ENCODE assay signal across 19 cellular contexts in genomic region chr2:198968585-198968984, GRCh38.
DNase-seq lines count a peak whose midpoint lies in the region; ATAC-seq and TF ChIP-seq lines count a peak whose summit lies in the region.
"Had no signal": no experiment of that assay in that cellular context is flagged by ENCODE, and none has a peak within 500 bp of the region (broad histone marks: within the 10 kb centered on the region; RNA-seq: fewer than 3 reads in every experiment).

No MANE protein-coding gene starts in this region.

- 38 to 42% methylated on average over 2 to 3 of the region's 3 CpGs for WGBS in transverse colon (ENCODE audit: low coverage in 1 of 2), 2 donors

- TF ChIP-seq EP300 in transverse colon (IDR thresholded peaks at IDR 0.05; ENCODE audit: low read depth), result no peak

- ATAC-seq in left colon (peak; percentile 93), HG02840 (IDR thresholded peaks at IDR 0.05; ENCODE audit: low FRiP score, unreplicated experiment) (no peak), GM21381 (IDR thresholded peaks at IDR 0.05; ENCODE audit: unreplicated experiment) (no peak)
- ATAC-seq: HCT116 had no signal

- DNase-seq in NCI-H69 (lab: John Stamatoyannopoulos, UW) (peak; percentile 8), left colon (peak in 1 of 2 donors; percentile 45), transverse colon (peak; percentile 35), NCI-H2196 treated with DMSO at 0.1 percent for 48 hours (lab: John Stamatoyannopoulos, UW; ENCODE audit: unreplicated experiment) (no peak), NOMO-1 treated with dmso at 0.1 percent for 144 hours (lab: John Stamatoyannopoulos, UW; ENCODE audit: unreplicated experiment) (no peak)
- DNase-seq: ACHN; BE2C; C1 segment of cervical spinal cord; CD4-positive, CD25-positive, alpha-beta regulatory T cell; DMS153; DMS79; GDM1; GOT3; H7; HFFc6 had no signal

- H3K4me1 Mint-ChIP-seq in nephron, result no peaks in the 10 kb centered on the region
- H3K4me1 Mint-ChIP-seq: CD4-positive, CD25-positive, alpha-beta regulatory T cell had no signal

- intact Hi-C loops in left colon (cut with DNase I, micrococcal nuclease), result no loop called here
- intact Hi-C loops in transverse colon (cut with DNase I; ENCODE audit: low total_unique reads), result no loop called here

- H3K9me3 Mint-ChIP-seq in nephron, result no peaks in the 10 kb centered on the region

- no peaks in the 10 kb centered on the region for H3K27me3 ChIP-seq in transverse colon
- H3K27me3 ChIP-seq: BE2C had no signal

- no peaks in the 10 kb centered on the region for H3K9me3 ChIP-seq in transverse colon
- H3K9me3 ChIP-seq: BE2C had no signal

- peak overlapping the region; percentile 55 to 87 (median 71) for H3K27ac Mint-ChIP-seq in nephron
- H3K27ac Mint-ChIP-seq: CD4-positive, CD25-positive, alpha-beta regulatory T cell; HFFc6 had no signal

- no peak for TF ChIP-seq POLR2A in transverse colon (IDR thresholded peaks at IDR 0.05)

- H3K4me1 ChIP-seq in transverse colon, result peaks cover 0 to 20% (median 10%) of the 10 kb centered on the region in 4 donors
- H3K4me1 ChIP-seq: BE2C had no signal

- no peaks in the 10 kb centered on the region for H3K36me3 ChIP-seq in transverse colon
- H3K36me3 ChIP-seq: BE2C had no signal

- no peaks in the 10 kb centered on the region for H3K36me3 Mint-ChIP-seq in nephron (ENCODE audit: low read depth)
- H3K36me3 Mint-ChIP-seq: CD4-positive, CD25-positive, alpha-beta regulatory T cell had no signal

- peak overlapping the region; percentile 7 to 53 (median 40) for H3K27ac ChIP-seq in transverse colon

- H3K4me3 ChIP-seq in transverse colon, result no peak overlapping the region

- H3K27me3 Mint-ChIP-seq in nephron (ENCODE audit: low read depth), result no peaks in the 10 kb centered on the region
- H3K27me3 Mint-ChIP-seq: CD4-positive, CD25-positive, alpha-beta regulatory T cell had no signal

- H3K4me3 Mint-ChIP-seq in nephron, result no peak overlapping the region
- H3K4me3 Mint-ChIP-seq: CD4-positive, CD25-positive, alpha-beta regulatory T cell; HFFc6 had no signal

- no peak for TF ChIP-seq CTCF in nephron (IDR thresholded peaks at IDR 0.05; ENCODE audit: unreplicated experiment in 3 of 3)
- peak in 2 of 5 experiments; percentile 52 to 55 for TF ChIP-seq CTCF in transverse colon (IDR thresholded peaks at IDR 0.05)

- in situ Hi-C loops in transverse colon (cut with MboI; ENCODE audit: low pct_ligation_motif_present in 1 of 4, low pct_unique_long_range_greater_than_20kb in 1 of 4, low sequenced_read_pairs in 3 of 4), result no loop called here

Comparison
In these comparisons a context has a peak if more than half of its experiments do, and no peak if none do; other contexts are left out.
1. DNase-seq: peak in NCI-H69 (single experiment) and transverse colon (single experiment); none in NCI-H2196 treated with DMSO at 0.1 percent for 48 hours (single experiment) and NOMO-1 treated with dmso at 0.1 percent for 144 hours (single experiment).